32 cellular contexts compared by ENCODE assay signal in the genomic region with DNA sequence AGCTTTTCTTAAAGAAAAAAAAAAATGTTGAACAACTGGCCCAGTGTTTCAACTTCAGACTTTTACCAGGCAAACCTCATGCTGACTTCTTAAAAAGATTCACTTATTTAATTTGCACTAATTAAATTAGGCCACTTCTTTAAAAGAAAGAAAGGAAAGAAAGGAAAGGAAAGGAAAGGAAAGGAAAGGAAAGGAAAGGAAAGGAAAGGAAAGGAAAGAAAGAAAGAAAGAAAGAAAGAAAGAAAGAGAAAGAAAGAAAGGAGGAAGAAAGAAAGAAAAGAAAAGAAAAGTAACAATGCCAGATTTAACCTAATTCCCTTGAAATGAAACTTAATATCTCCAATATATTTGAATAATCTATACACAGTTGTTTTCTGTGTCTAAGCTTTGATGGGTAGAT.
A peak's percentile ranks its signal among the peaks of the same experiment; 100 is the strongest.
DNase-seq lines count a peak whose midpoint lies in the region; ATAC-seq, FAIRE-seq and TF ChIP-seq lines count a peak whose summit lies in the region.
"Had no signal": no experiment of that assay in that cellular context is flagged by ENCODE, and none has a peak within 500 bp of the region (broad histone marks: within the 10 kb centered on the region; RNA-seq: fewer than 3 reads in every experiment).

No MANE protein-coding gene starts in this region.

- H3K27me3 ChIP-seq in aorta (ENCODE audit: control insufficient read depth in 1 of 2, insufficient read depth in 2 of 2, low read length in 1 of 2): no peaks in the 10 kb centered on the region

- no peak for TF ChIP-seq EP300 in A549 (IDR thresholded peaks at IDR 0.05)

- intact Hi-C loops in aorta (cut with DNase I): no loop called here

- ATAC-seq in A549 (no peak), aorta (ENCODE audit: low FRiP score) (no peak), GM18517 (IDR thresholded peaks at IDR 0.05; ENCODE audit: unreplicated experiment) (no peak)
- ATAC-seq: CD8-positive, alpha-beta T cell had no signal

- H3K27ac ChIP-seq in A549 (no peak overlapping the region), HEK293 (ENCODE audit: extremely low read depth, low read depth, low read length) (no peak overlapping the region), aorta (ENCODE audit: low read depth in 1 of 2, low read length in 2 of 2) (no peak overlapping the region)
- H3K27ac ChIP-seq: 22Rv1; BLaER1; BLaER1 treated with 17β-estradiol and CSF1 and Interleukin-3, amounts not matched to agents 10 nM and 100 nM; C4-2B had no signal

- H3K36me3 ChIP-seq in HEK293 (ENCODE audit: control insufficient read depth in 2 of 2, insufficient read depth in 1 of 2, low read length in 2 of 2) (no peaks in the 10 kb centered on the region), aorta (ENCODE audit: control insufficient read depth in 1 of 2, insufficient read depth in 2 of 2, low read length in 1 of 2) (no peaks in the 10 kb centered on the region)
- H3K36me3 ChIP-seq: BE2C; BLaER1; BLaER1 treated with 17β-estradiol and CSF1 and Interleukin-3, amounts not matched to agents 10 nM and 100 nM had no signal

- POLR2A ChIA-PET in A549 (lab: Yijun Ruan, JAX): no interaction called here
- POLR2A ChIA-PET in HEK293 (lab: Yijun Ruan, JAX): no interaction called here

- no peak for DNase-seq in A549 (ENCODE audit: low read depth in 1 of 2, low spot score in 1 of 2)
- no peak for DNase-seq in aorta
- DNase-seq in stimulated activated CD4-positive, alpha-beta T cell treated with anti-CD3 and anti-CD28 coated beads, Interleukin-4, amount 100 ng/mL, for 1 hour: no peak
- DNase-seq: 8988T; ACHN; AML-193; BE2C; C1 segment of cervical spinal cord; Caco-2; Calu3; CD4-positive, alpha-beta memory T cell; CD4-positive, alpha-beta T cell; CD4-positive, CD25-positive, alpha-beta regulatory T cell; CD8-positive, alpha-beta memory T cell; CD8-positive, alpha-beta T cell; COR-L47; DMS 273 treated with DMSO at 0.1 percent for 48 hours; DMS153; DMS53; DMS79; DMS79 treated with DMSO at 0.1 percent for 48 hours; DND-41; EL had no signal

- no peak overlapping the region for H3K4me2 ChIP-seq in A549
- H3K4me2 ChIP-seq: BLaER1; BLaER1 treated with 17β-estradiol and CSF1 and Interleukin-3, amounts not matched to agents 10 nM and 100 nM had no signal

- H3K9me3 ChIP-seq in A549 (no peaks in the 10 kb centered on the region), HEK293 (ENCODE audit: control insufficient read depth, insufficient read depth, low read depth, low read length) (no peaks in the 10 kb centered on the region), aorta (ENCODE audit: control insufficient read depth, low read length) (peaks cover 4% of the 10 kb centered on the region)
- H3K9me3 ChIP-seq: BE2C, BLaER1, Caco-2 had no signal

- peak; percentile 39 for FAIRE-seq in A549 (lab: Jason Lieb, UNC)
- FAIRE-seq in colon (lab: Jason Lieb, UNC): peak; percentile 81
- FAIRE-seq: A204.1, D721Med had no signal

- no peaks in the 10 kb centered on the region for H3K4me1 ChIP-seq in A549
- H3K4me1 ChIP-seq in HEK293 (ENCODE audit: control insufficient read depth, insufficient read depth, low read length): no peaks in the 10 kb centered on the region
- no peaks in the 10 kb centered on the region for H3K4me1 ChIP-seq in aorta (ENCODE audit: control insufficient read depth in 1 of 2, insufficient read depth in 2 of 2, low read length in 2 of 2)
- H3K4me1 ChIP-seq: BE2C; BLaER1; BLaER1 treated with 17β-estradiol and CSF1 and Interleukin-3, amounts not matched to agents 10 nM and 100 nM; Caco-2 had no signal

- TF ChIP-seq RAD21 in A549 (conservative IDR thresholded peaks at IDR 0.05 in 1 of 2, IDR thresholded peaks at IDR 0.05 in 1 of 2): no peak

- TF ChIP-seq CTCF in A549 (IDR thresholded peaks at IDR 0.05): no peak
- no peak for TF ChIP-seq CTCF in HEK293 (tag by site-specific recombination; IDR thresholded peaks at IDR 0.05)

- CTCF ChIA-PET in A549 (lab: Yijun Ruan, JAX) (interaction anchor here (0.6 kb wide), 1 partner anchor 770 kb away, joined by 3 read pairs; no protein-coding TSS in a partner anchor), HEK293 (lab: Yijun Ruan, JAX) (interaction anchor here (0.9 kb wide), 1 partner anchor 52 kb away, joined by 5 read pairs; no protein-coding TSS in a partner anchor)

- TF ChIP-seq POLR2A in A549 (IDR thresholded peaks at IDR 0.05; ENCODE audit: low read length): no peak

- H3K4me3 ChIP-seq in A549: no peak overlapping the region
- H3K4me3 ChIP-seq in HEK293 (ENCODE audit: low read depth, low read length): no peak overlapping the region
- no peak overlapping the region for H3K4me3 ChIP-seq in aorta (ENCODE audit: low read length in 2 of 2)
- H3K4me3 ChIP-seq: BLaER1; BLaER1 treated with 17β-estradiol and CSF1 and Interleukin-3, amounts not matched to agents 10 nM and 100 nM had no signal

TF ChIP-seq in A549, 52 proteins besides CTCF, POLR2A, EP300 and RAD21:
- TF ChIP-seq PHF8 (IDR thresholded peaks at IDR 0.05; ENCODE audit: borderline replicate concordance, low read depth) (no peak), NFE2L2 (conservative IDR thresholded peaks at IDR 0.05; ENCODE audit: low read length) (no peak), CHD2 (IDR thresholded peaks at IDR 0.05; ENCODE audit: low read length, partially characterized antibody) (no peak)
TF ChIP-seq in A549: peak in this region for 0.

TF ChIP-seq in HEK293, 187 proteins besides CTCF, POLR2A, EP300 and RAD21:
- peak; percentile 91 for TF ChIP-seq PRDM1 (tag by site-specific recombination; IDR thresholded peaks at IDR 0.05)
- TF ChIP-seq ZNF521 (tag by site-specific recombination; IDR thresholded peaks at IDR 0.05): no peak
- no peak for TF ChIP-seq ZNF2 (tag by site-specific recombination; IDR thresholded peaks at IDR 0.05)
- TF ChIP-seq ZNF266 (tag by site-specific recombination; IDR thresholded peaks at IDR 0.05; ENCODE audit: low read depth): no peak
- no peak for TF ChIP-seq ZNF654 (tag by site-specific recombination; IDR thresholded peaks at IDR 0.05; ENCODE audit: low read depth)
